12 cellular contexts compared by ENCODE assay signal in the genomic region with DNA sequence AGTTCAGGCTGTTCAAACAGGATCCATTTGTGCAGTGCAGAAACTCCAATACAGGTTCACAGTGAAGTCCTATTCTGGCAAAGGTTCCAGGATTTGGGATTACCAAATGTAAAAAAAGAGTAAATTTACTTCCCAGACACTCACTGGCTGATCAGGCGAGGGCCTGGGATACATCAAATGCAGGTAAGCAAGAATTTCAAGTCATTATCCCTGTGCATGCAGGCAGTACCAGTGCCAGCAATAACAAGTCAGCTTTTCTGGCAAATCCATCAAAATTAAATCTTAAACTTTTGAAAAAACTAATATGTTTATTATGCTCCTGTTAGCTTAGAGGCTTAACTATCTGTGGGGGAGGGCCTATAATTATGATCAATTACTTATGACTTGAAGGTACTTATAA. TPM values are rescaled to one million over a fixed set of nuclear protein-coding genes. Genes with fewer than 3 reads are reported as not detected.
DNase-seq lines count a peak whose midpoint lies in the region; ATAC-seq and TF ChIP-seq lines count a peak whose summit lies in the region.
"Had no signal": no experiment of that assay in that cellular context is flagged by ENCODE, and none has a peak within 500 bp of the region (broad histone marks: within the 10 kb centered on the region; RNA-seq: fewer than 3 reads in every experiment).

No MANE protein-coding gene starts in this region.

- in situ Hi-C loops in astrocyte of the cerebellum (cut with HindIII; ENCODE audit: low sequenced_read_pairs), result loop anchor here (25.0 kb wide), 1 partner anchor 207 kb away; no protein-coding TSS in a partner anchor

- peaks cover 82% of the 10 kb centered on the region for H3K36me3 ChIP-seq in Loucy (ENCODE audit: insufficient read depth, low read length)
- no peaks in the 10 kb centered on the region for H3K36me3 ChIP-seq in sigmoid colon

- H3K27me3 Mint-ChIP-seq in activated CD4-positive, alpha-beta T cell treated with anti-CD3 and anti-CD28 coated beads, Interleukin-2, amount 10 ng/mL, durations not matched to agents 24 days and 14 days, result no peaks in the 10 kb centered on the region

- H3K79me2 ChIP-seq in Loucy (ENCODE audit: insufficient read depth, low read length), result peaks cover 100% of the 10 kb centered on the region

- peak overlapping the region; percentile 99 for H3K4me3 Mint-ChIP-seq in activated CD4-positive, alpha-beta T cell treated with anti-CD3 and anti-CD28 coated beads, Interleukin-2, amount 10 ng/mL, durations not matched to agents 24 days and 14 days

- H3K27me3 ChIP-seq in Loucy (ENCODE audit: insufficient read depth, low read length, poor library complexity, severe bottlenecking) (peaks cover 44% of the 10 kb centered on the region), sigmoid colon (no peaks in the 10 kb centered on the region)

- H3K4me3 ChIP-seq in Loucy (ENCODE audit: low read length, poor library complexity, severe bottlenecking) (peak overlapping the region; percentile 87), astrocyte of the cerebellum (ENCODE audit: low read depth, low read length) (peak overlapping the region; percentile 3), sigmoid colon (no peak overlapping the region)

- 21 to 76% methylated on average over 1 of the region's 1 CpG for WGBS in sigmoid colon, 2 donors

- peak overlapping the region; percentile 98 for H3K9ac ChIP-seq in Loucy (ENCODE audit: low read depth, low read length, poor library complexity, severe bottlenecking)

- TF ChIP-seq CTCF in Loucy (conservative IDR thresholded peaks at IDR 0.05; ENCODE audit: low read length) (no peak), astrocyte of the cerebellum (IDR thresholded peaks at IDR 0.05; ENCODE audit: low read depth, low read length, missing control alignments) (no peak), sigmoid colon (IDR thresholded peaks at IDR 0.05) (no peak)

- peak overlapping the region; percentile 90 for H3K4me2 ChIP-seq in Loucy (ENCODE audit: low read depth, low read length, poor library complexity, severe bottlenecking)

- H3K9me3 Mint-ChIP-seq in activated CD4-positive, alpha-beta T cell treated with anti-CD3 and anti-CD28 coated beads, Interleukin-2, amount 10 ng/mL, durations not matched to agents 24 days and 14 days, result no peaks in the 10 kb centered on the region

- ATAC-seq in GM21360 (IDR thresholded peaks at IDR 0.05; ENCODE audit: unreplicated experiment), result no peak
- ATAC-seq: left colon had no signal

- intact Hi-C loops in activated CD4-positive, alpha-beta T cell treated with anti-CD3 and anti-CD28 coated beads, Interleukin-2, amount 10 ng/mL, durations not matched to agents 24 days and 14 days (cut with micrococcal nuclease), result loop anchor here (10.0 kb wide), 1 partner anchor 385 kb away; the partner anchor contains the start of gene GATAD1
- intact Hi-C loops in sigmoid colon (cut with DNase I), result loop anchor here (5.0 kb wide), 1 partner anchor 303 kb away; the partner anchor contains the start of genes PEX1 and RBM48

- H2AFZ ChIP-seq in Loucy (ENCODE audit: low read length), result no peak overlapping the region

- no peaks in the 10 kb centered on the region for H3K9me2 ChIP-seq in Loucy (replicated peaks; ENCODE audit: low read depth, low read length)

- peaks cover 88% of the 10 kb centered on the region for H4K20me1 ChIP-seq in Loucy (ENCODE audit: insufficient read depth, low read length, poor library complexity, severe bottlenecking)

- H3K4me1 ChIP-seq in Loucy (ENCODE audit: insufficient read depth, low read length, poor library complexity, severe bottlenecking), result peaks cover 46% of the 10 kb centered on the region
- peaks cover 0 to 56% (median 40%) of the 10 kb centered on the region in 4 donors for H3K4me1 ChIP-seq in sigmoid colon

- peaks cover 5% of the 10 kb centered on the region for H3F3A ChIP-seq in Loucy (ENCODE audit: low read depth)

- TF ChIP-seq EP300 in sigmoid colon (IDR thresholded peaks at IDR 0.05), result no peak

- H3K4me1 Mint-ChIP-seq in activated CD4-positive, alpha-beta T cell treated with anti-CD3 and anti-CD28 coated beads, Interleukin-2, amount 10 ng/mL, durations not matched to agents 24 days and 14 days, result peaks cover 55% of the 10 kb centered on the region

- H3K27ac Mint-ChIP-seq in activated CD4-positive, alpha-beta T cell treated with anti-CD3 and anti-CD28 coated beads, Interleukin-2, amount 10 ng/mL, durations not matched to agents 24 days and 14 days, result peak overlapping the region; percentile 100

- H3K36me3 Mint-ChIP-seq in activated CD4-positive, alpha-beta T cell treated with anti-CD3 and anti-CD28 coated beads, Interleukin-2, amount 10 ng/mL, durations not matched to agents 24 days and 14 days (ENCODE audit: low read depth), result peaks cover 68% of the 10 kb centered on the region

- no peaks in the 10 kb centered on the region for H3K9me3 ChIP-seq in Loucy (ENCODE audit: insufficient read depth, low read depth, low read length)
- no peaks in the 10 kb centered on the region for H3K9me3 ChIP-seq in sigmoid colon

- TF ChIP-seq POLR2A in sigmoid colon (IDR thresholded peaks at IDR 0.05), result no peak

- peak overlapping the region in 3 of 4 donors; percentile 92 to 97 (median 94) for H3K27ac ChIP-seq in sigmoid colon

- no peak for DNase-seq in activated CD4-positive, alpha-beta T cell treated with anti-CD3 and anti-CD28 coated beads, Interleukin-2, amount 10 ng/mL, durations not matched to agents 24 days and 14 days
- DNase-seq in activated CD4-positive, alpha-beta T cell treated with anti-CD3 and anti-CD28 coated beads for 4 hours, result no peak
- DNase-seq in astrocyte of the cerebellum (ENCODE audit: low read depth) (no peak), sigmoid colon (no peak), NCI-H2081 (lab: John Stamatoyannopoulos, UW) (no peak), HuH-7 (ENCODE audit: low spot score) (no peak)
- DNase-seq: activated effector memory CD4-positive, alpha-beta T cell treated with Interleukin-2 at 50 U/mL for 16 hours; left colon; NCI-H187 treated with DMSO at 0.1 percent for 48 hours; stimulated activated CD4-positive, alpha-beta T cell treated with anti-CD3 and anti-CD28 coated beads, Interleukin-2, amount 100 ng/mL, for 24 hours had no signal

RNA-seq across cellular contexts. Expression of gene CDK6, which starts 6.3 kb away (rescaled TPM):
- total RNA-seq in activated CD4-positive, alpha-beta T cell treated with anti-CD3 and anti-CD28 coated beads, Interleukin-2, amount 10 ng/mL, durations not matched to agents 24 days and 14 days, result 274 and 277 TPM in 2 replicates
- total RNA-seq in sigmoid colon, result 10 to 100 TPM; 13.3 to 25.8 (median 19.9) TPM
- polyA plus RNA-seq in sigmoid colon, result 1 to 10 TPM; 2.4 to 7.1 (median 3.2) TPM

Comparison
In these comparisons a context has a peak if more than half of its experiments do, and no peak if none do; other contexts are left out.
1. H3K4me3 ChIP-seq: peak in Loucy (single experiment) and astrocyte of the cerebellum (single experiment); none in sigmoid colon (0 of 4).
2. RNA of gene CDK6, which starts 6.3 kb away (total RNA-seq): 274 to 277 TPM in activated CD4-positive, alpha-beta T cell treated with anti-CD3 and anti-CD28 coated beads, Interleukin-2, amount 10 ng/mL, durations not matched to agents 24 days and 14 days; 13.3 to 25.8 TPM in sigmoid colon; every median in the first group is over 10 times any median in the second.